8 cellular contexts compared by ENCODE assay signal in genomic region chrX:38805294-38806053, GRCh38. TPM values are rescaled to one million over a fixed set of nuclear protein-coding genes. Genes with fewer than 3 reads are reported as not detected.
DNase-seq lines count a peak whose midpoint lies in the region; ATAC-seq, FAIRE-seq and TF ChIP-seq lines count a peak whose summit lies in the region.

No MANE protein-coding gene starts in this region.

- H3K9me3 Mint-ChIP-seq in activated naive CD4-positive, alpha-beta T cell treated with anti-CD3 and anti-CD28 coated beads for 36 hours, result no peaks in the 10 kb centered on the region

- no peaks in the 10 kb centered on the region for H3K27me3 Mint-ChIP-seq in activated naive CD4-positive, alpha-beta T cell treated with anti-CD3 and anti-CD28 coated beads for 36 hours (ENCODE audit: low read depth)

- H3K27me3 ChIP-seq in upper lobe of left lung, result no peaks in the 10 kb centered on the region

- TF ChIP-seq CTCF in GM10248 (IDR thresholded peaks at IDR 0.05; ENCODE audit: control extremely low read depth, extremely low read depth, low read depth, missing control alignments), result no peak
- TF ChIP-seq CTCF in RWPE1 (conservative IDR thresholded peaks at IDR 0.05; ENCODE audit: low read depth), result no peak
- TF ChIP-seq CTCF in upper lobe of left lung (IDR thresholded peaks at IDR 0.05), result no peak

- TF ChIP-seq POLR2A in upper lobe of left lung (IDR thresholded peaks at IDR 0.05), result peak in 2 of 4 donors; percentile 21 to 49

- CTCF ChIA-PET in GM10248 (lab: Yijun Ruan, JAX), result no interaction called here
- CTCF ChIA-PET in RWPE1 (lab: Yijun Ruan, JAX), result no interaction called here
- CTCF ChIA-PET in activated naive CD4-positive, alpha-beta T cell treated with anti-CD3 and anti-CD28 coated beads for 36 hours (lab: Charles Lee), result no interaction called here

- peak overlapping the region; percentile 48 to 76 (median 66) for H3K4me3 ChIP-seq in upper lobe of left lung

- WGBS in upper lobe of left lung, 2 donors, result 2 to 35% methylated on average over 9 to 37 of the region's 39 CpGs

- peaks cover 52% of the 10 kb centered on the region for H3K36me3 Mint-ChIP-seq in activated naive CD4-positive, alpha-beta T cell treated with anti-CD3 and anti-CD28 coated beads for 36 hours (ENCODE audit: low read depth)

- peaks cover 21% of the 10 kb centered on the region for H3K4me1 Mint-ChIP-seq in activated naive CD4-positive, alpha-beta T cell treated with anti-CD3 and anti-CD28 coated beads for 36 hours (ENCODE audit: low read depth)

- DNase-seq in GM10248 (ENCODE audit: extremely low spot score), result peak; percentile 24
- peak; percentile 30 for DNase-seq in HTR-8/SVneo (ENCODE audit: insufficient read length, low spot score)
- peak; percentile 16 for DNase-seq in RWPE1 (ENCODE audit: low spot score)
- peak; percentile 73 for DNase-seq in activated naive CD4-positive, alpha-beta T cell treated with anti-CD3 and anti-CD28 coated beads for 36 hours
- peak; percentile 10 for DNase-seq in germinal center (ENCODE audit: low spot score)
- peak in 48 of 56 donors; percentile 1 to 68 (median 26) for DNase-seq in nucleus accumbens (lab: John Stamatoyannopoulos, UW)
- DNase-seq in upper lobe of left lung, result peak; percentile 73 to 90

- no peak for FAIRE-seq in HTR-8/SVneo (lab: Jason Lieb, UNC)

- H3K9me3 ChIP-seq in upper lobe of left lung, result no peaks in the 10 kb centered on the region

- POLR2A ChIA-PET in GM10248 (lab: Yijun Ruan, JAX), result interaction anchor here (0.6 to 0.9 kb wide), 3 partner anchors 90 to 340 kb away, joined by 3 to 4 read pairs (median 3); no protein-coding TSS in a partner anchor
- POLR2A ChIA-PET in RWPE1 (lab: Yijun Ruan, JAX; ENCODE audit: low non-redundant PET), result no interaction called here

- H3K4me1 ChIP-seq in upper lobe of left lung, result peaks cover 6 to 15% (median 10%) of the 10 kb centered on the region in 4 donors

- H3K27ac Mint-ChIP-seq in activated naive CD4-positive, alpha-beta T cell treated with anti-CD3 and anti-CD28 coated beads for 36 hours, result peak overlapping the region; percentile 97

- ATAC-seq in upper lobe of left lung (ENCODE audit: low FRiP score in 2 of 2) (peak; percentile 66 to 72), HG03095 (IDR thresholded peaks at IDR 0.05; ENCODE audit: unreplicated experiment) (no peak)

- no peaks in the 10 kb centered on the region for H3K36me3 ChIP-seq in upper lobe of left lung

- peak overlapping the region; percentile 87 for H3K4me3 Mint-ChIP-seq in activated naive CD4-positive, alpha-beta T cell treated with anti-CD3 and anti-CD28 coated beads for 36 hours

- H3K27ac ChIP-seq in RWPE1, result peak overlapping the region; percentile 91
- H3K27ac ChIP-seq in upper lobe of left lung, result peak overlapping the region; percentile 87 to 98 (median 94)

- no peak for TF ChIP-seq EP300 in upper lobe of left lung (IDR thresholded peaks at IDR 0.05)

- intact Hi-C loops in activated naive CD4-positive, alpha-beta T cell treated with anti-CD3 and anti-CD28 coated beads for 36 hours (cut with micrococcal nuclease), result loop anchor here (1.0 to 5.0 kb wide), 7 partner anchors 11 to 1367 kb away; no protein-coding TSS in a partner anchor

RNA-seq across cellular contexts. Expression of gene MID1IP1, which starts 4.2 kb away (rescaled TPM):
- total RNA-seq in activated naive CD4-positive, alpha-beta T cell treated with anti-CD3 and anti-CD28 coated beads for 36 hours, result 10 to 100 TPM; 82.9 to 83.3 TPM
- total RNA-seq in upper lobe of left lung, result 100 to 1,000 TPM in 5 of 6 donors, 10 to 100 TPM in 1; 88.0 to 187 (median 121) TPM

Comparison
In these comparisons a context has a peak if more than half of its experiments do, and no peak if none do; other contexts are left out.
1. DNase-seq: peak in every context shown above with its lines; median percentile 82 in upper lobe of left lung; 73 in activated naive CD4-positive, alpha-beta T cell treated with anti-CD3 and anti-CD28 coated beads for 36 hours; 30 in HTR-8/SVneo; 26 in nucleus accumbens; 24 in GM10248; 16 in RWPE1; 10 in germinal center.